ENCODE assay signal across 8 cellular contexts in the genomic region with DNA sequence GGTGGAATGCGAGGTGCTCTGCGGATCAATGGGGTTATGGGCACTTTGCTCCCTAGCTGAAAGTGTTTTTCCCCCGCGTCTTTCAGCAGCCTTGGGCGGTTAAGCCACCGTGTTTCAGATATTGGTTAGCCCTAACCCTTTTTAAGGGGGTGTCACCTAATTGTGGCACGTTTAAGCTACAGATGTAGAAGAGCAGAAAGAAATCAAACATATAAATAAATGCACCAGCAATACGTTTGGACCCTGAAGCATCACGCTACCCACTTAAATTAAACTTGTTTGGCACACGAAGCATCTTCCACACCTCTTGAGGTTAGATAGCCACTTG. TPM values are rescaled to one million over a fixed set of nuclear protein-coding genes. Genes with fewer than 3 reads are reported as not detected.
DNase-seq lines count a peak whose midpoint lies in the region; ATAC-seq and TF ChIP-seq lines count a peak whose summit lies in the region.

No MANE protein-coding gene starts in this region.

- peak overlapping the region; percentile 56 for H3K27ac Mint-ChIP-seq in glutamatergic neuron (ENCODE audit: unreplicated experiment)

- no peak for DNase-seq in glutamatergic neuron
- no peak for DNase-seq in activated effector memory CD4-positive, alpha-beta T cell treated with Interleukin-2 at 50 U/mL for 16 hours
- no peak for DNase-seq in NCI-H524 (lab: John Stamatoyannopoulos, UW)

- peak; percentile 36 for ATAC-seq in GM21447 (IDR thresholded peaks at IDR 0.05; ENCODE audit: unreplicated experiment)
- ATAC-seq in GM19351 (IDR thresholded peaks at IDR 0.05; ENCODE audit: unreplicated experiment): no peak

- peaks cover 2% of the 10 kb centered on the region for H3K9me3 Mint-ChIP-seq in glutamatergic neuron (ENCODE audit: unreplicated experiment)

- TF ChIP-seq CTCF in 22Rv1 (IDR thresholded peaks at IDR 0.05) (no peak), VCaP (conservative IDR thresholded peaks at IDR 0.05) (no peak), glutamatergic neuron (IDR thresholded peaks at IDR 0.05; ENCODE audit: partially characterized antibody, unreplicated experiment) (no peak)

- peak overlapping the region; percentile 56 for H3K27ac ChIP-seq in 22Rv1
- peak overlapping the region; percentile 78 for H3K27ac ChIP-seq in VCaP
- H3K27ac ChIP-seq in skin epidermis: peak overlapping the region; percentile 71 to 100 (median 93)

- no peaks in the 10 kb centered on the region for H3K36me3 Mint-ChIP-seq in glutamatergic neuron (ENCODE audit: unreplicated experiment)

- H3K4me3 Mint-ChIP-seq in glutamatergic neuron (ENCODE audit: unreplicated experiment): peak overlapping the region; percentile 95

- peaks cover 14% of the 10 kb centered on the region for H3K4me1 Mint-ChIP-seq in glutamatergic neuron (ENCODE audit: low read depth, unreplicated experiment)

- H3K27me3 Mint-ChIP-seq in glutamatergic neuron (ENCODE audit: unreplicated experiment): no peaks in the 10 kb centered on the region

- H3K4me3 ChIP-seq in skin epidermis: peak overlapping the region; percentile 67 to 96 (median 80)

RNA-seq across cellular contexts. Expression of a gene that starts 0.7 kb away (rescaled TPM):
- 39.9 TPM for total RNA-seq in glutamatergic neuron (ENCODE audit: unreplicated experiment)

RNA-seq across cellular contexts. Expression of a gene that starts 26.0 kb away (rescaled TPM):
- 46.1 TPM for total RNA-seq in glutamatergic neuron (ENCODE audit: unreplicated experiment)
